ENCODE assay signal across 8 cellular contexts in the genomic region with DNA sequence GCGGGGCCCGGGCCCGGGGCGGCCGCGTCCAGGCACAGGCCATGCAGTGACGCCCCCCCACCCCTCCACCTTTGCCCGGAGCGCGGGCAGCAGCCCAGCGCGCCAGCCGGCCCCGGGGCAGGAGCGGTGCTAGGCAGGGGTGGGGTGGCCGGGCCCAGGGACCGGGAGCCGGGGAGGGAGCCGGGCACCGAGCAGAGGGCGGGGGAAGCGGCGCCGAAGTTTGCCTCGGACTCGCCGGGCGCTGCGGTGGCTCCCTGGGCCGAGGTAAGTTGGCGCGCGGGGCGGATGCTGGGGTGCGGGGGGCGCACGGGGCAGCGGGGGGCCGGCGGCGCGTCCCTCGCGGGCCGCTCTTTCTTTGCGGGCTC. TPM values are rescaled to one million over a fixed set of nuclear protein-coding genes. Genes with fewer than 3 reads are reported as not detected.
A peak's percentile ranks its signal among the peaks of the same experiment; 100 is the strongest.
DNase-seq lines count a peak whose midpoint lies in the region; ATAC-seq, FAIRE-seq and TF ChIP-seq lines count a peak whose summit lies in the region.

No MANE protein-coding gene starts in this region.

- H3K4me1 ChIP-seq in upper lobe of right lung, result peaks cover 12% of the 10 kb centered on the region

- ATAC-seq in HG02840 (IDR thresholded peaks at IDR 0.05; ENCODE audit: low FRiP score, unreplicated experiment) (peak; percentile 20), left colon (peak; percentile 33), upper lobe of right lung (peak; percentile 51)

- TF ChIP-seq POLR2A in H54 (IDR thresholded peaks at IDR 0.05; ENCODE audit: low read depth, low read length), result no peak; the same call in 1 of the 2 replicates

- peak overlapping the region; percentile 65 for H3K4me3 ChIP-seq in astrocyte of the cerebellum (ENCODE audit: low read depth, low read length)
- H3K4me3 ChIP-seq in upper lobe of right lung, result peak overlapping the region; percentile 62

- no peaks in the 10 kb centered on the region for H3K36me3 ChIP-seq in upper lobe of right lung

- H3K27me3 ChIP-seq in upper lobe of right lung, result no peaks in the 10 kb centered on the region

- peak overlapping the region; percentile 79 for H3K27ac ChIP-seq in upper lobe of right lung

- DNase-seq in NCI-H345 (lab: John Stamatoyannopoulos, UW) (peak; percentile 52), NCI-H345 treated with DMSO at 0.1 percent for 48 hours (lab: John Stamatoyannopoulos, UW; ENCODE audit: unreplicated experiment) (no peak), astrocyte of the cerebellum (ENCODE audit: low read depth) (no peak), left colon (no peak), upper lobe of right lung (no peak), NCI-H2029 treated with DMSO at 0.1 percent for 48 hours (lab: John Stamatoyannopoulos, UW) (no peak), H54 (ENCODE audit: insufficient read length, low spot score) (no peak)

- in situ Hi-C loops in astrocyte of the cerebellum (cut with HindIII; ENCODE audit: low sequenced_read_pairs), result no loop called here

- no peaks in the 10 kb centered on the region for H3K9me3 ChIP-seq in upper lobe of right lung

- FAIRE-seq in H54 (lab: Jason Lieb, UNC), result no peak

- intact Hi-C loops in left colon (cut with DNase I, micrococcal nuclease), result loop anchor here in 1 of 2 donors (5.0 kb wide), 2 partner anchors 148 to 218 kb away; no protein-coding TSS in a partner anchor
- intact Hi-C loops in upper lobe of right lung (cut with DNase I), result no loop called here

- TF ChIP-seq CTCF in astrocyte of the cerebellum (IDR thresholded peaks at IDR 0.05; ENCODE audit: low read depth, low read length, missing control alignments), result no peak
- TF ChIP-seq CTCF in upper lobe of right lung (IDR thresholded peaks at IDR 0.05), result no peak

RNA-seq across cellular contexts. Expression of gene TEAD1, which starts 0.3 kb away (rescaled TPM):
- total RNA-seq in left colon, result 10 to 100 TPM; 43.0 to 51.3 TPM
- 72.3 TPM for total RNA-seq in upper lobe of right lung
